In the genomic region with DNA sequence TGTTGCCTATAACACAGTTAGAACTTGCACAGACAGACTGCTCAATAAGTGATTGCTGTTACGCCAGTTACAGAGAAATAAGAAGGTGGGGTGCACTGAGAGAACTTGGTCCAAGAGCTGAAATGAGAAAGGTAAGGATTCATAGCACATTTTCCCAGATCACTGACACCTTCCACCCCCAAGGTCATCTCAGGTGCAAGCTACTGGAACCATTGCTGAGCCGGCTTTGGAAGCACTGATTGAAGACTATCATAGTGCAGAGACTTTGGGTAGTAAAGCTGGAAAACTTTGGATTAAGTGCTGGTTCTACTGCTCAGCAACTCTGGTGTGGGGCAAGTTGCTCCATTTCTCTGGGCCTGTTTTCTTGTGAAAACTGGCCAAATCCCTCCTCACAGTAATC, we compare ENCODE assay signal across 26 cellular contexts. TPM values are rescaled to one million over a fixed set of nuclear protein-coding genes. Genes with fewer than 3 reads are reported as not detected.
DNase-seq lines count a peak whose midpoint lies in the region; ATAC-seq, FAIRE-seq and TF ChIP-seq lines count a peak whose summit lies in the region.
"Had no signal": no experiment of that assay in that cellular context is flagged by ENCODE, and none has a peak within 500 bp of the region (broad histone marks: within the 10 kb centered on the region; RNA-seq: fewer than 3 reads in every experiment).

No MANE protein-coding gene starts in this region.

- no peak overlapping the region for H3K4me2 ChIP-seq in HepG2 (ENCODE audit: low read depth, low read length)
- peak overlapping the region; percentile 33 for H3K4me2 ChIP-seq in neural progenitor cell

- no peak for TF ChIP-seq CTCF in HepG2 (CRISPR knock-in tag; IDR thresholded peaks at IDR 0.05)
- no peak for TF ChIP-seq CTCF in right lobe of liver (IDR thresholded peaks at IDR 0.05)
- TF ChIP-seq CTCF in neural progenitor cell (IDR thresholded peaks at IDR 0.05), result no peak
- TF ChIP-seq CTCF in spleen (IDR thresholded peaks at IDR 0.05 in 8 of 11, conservative IDR thresholded peaks at IDR 0.05 in 3 of 11), result no peak
- no peak for TF ChIP-seq CTCF in Calu3 (IDR thresholded peaks at IDR 0.05; ENCODE audit: unreplicated experiment)

- TF ChIP-seq RAD21 in HepG2 (CRISPR knock-in tag; IDR thresholded peaks at IDR 0.05), result no peak

- H4K20me1 ChIP-seq in HepG2 (ENCODE audit: insufficient read depth, low read length), result peaks cover 31% of the 10 kb centered on the region
- peaks cover 86% of the 10 kb centered on the region for H4K20me1 ChIP-seq in neural progenitor cell (ENCODE audit: low read depth)

- BruUV-seq in HepG2 (replicated peaks; lab: Mats Ljungman, UMichigan) (no TSS peak), Calu3 (replicated peaks; lab: Mats Ljungman, UMichigan) (no TSS peak)

- H3K27ac ChIP-seq in HepG2 (ENCODE audit: extremely low read length, insufficient read depth, low read length) (no peak overlapping the region), right lobe of liver (no peak overlapping the region), neural progenitor cell (no peak overlapping the region), spleen (no peak overlapping the region)
- H3K27ac ChIP-seq: 22Rv1 had no signal

- FAIRE-seq in HepG2 (lab: Jason Lieb, UNC), result no peak
- FAIRE-seq: GM18507, GM19239, HTR-8/SVneo, RCC 7860 had no signal

- H3K36me3 Mint-ChIP-seq in neural progenitor cell (peaks cover 4% of the 10 kb centered on the region), Calu3 (ENCODE audit: insufficient read depth, unreplicated experiment) (peaks cover 6% of the 10 kb centered on the region)

- no peaks in the 10 kb centered on the region for H3K27me3 ChIP-seq in HepG2 (ENCODE audit: control insufficient read depth in 1 of 2, insufficient read depth in 2 of 2, low read length in 2 of 2)
- H3K27me3 ChIP-seq in right lobe of liver, result no peaks in the 10 kb centered on the region
- H3K27me3 ChIP-seq in neural progenitor cell, result no peaks in the 10 kb centered on the region
- no peaks in the 10 kb centered on the region for H3K27me3 ChIP-seq in spleen (replicated peaks in 1 of 7)

- H3K27ac Mint-ChIP-seq in neural progenitor cell (no peak overlapping the region), Calu3 (ENCODE audit: unreplicated experiment) (no peak overlapping the region)
- H3K27ac Mint-ChIP-seq: CD8-positive, alpha-beta T cell; IgD-negative memory B cell had no signal

- no peaks in the 10 kb centered on the region for H3K9me3 ChIP-seq in HepG2 (ENCODE audit: low read length)
- no peaks in the 10 kb centered on the region for H3K9me3 ChIP-seq in right lobe of liver
- no peaks in the 10 kb centered on the region for H3K9me3 ChIP-seq in neural progenitor cell (ENCODE audit: low read depth)
- H3K9me3 ChIP-seq in spleen, result no peaks in the 10 kb centered on the region

- H3K4me1 Mint-ChIP-seq in neural progenitor cell (peaks cover 12% of the 10 kb centered on the region), Calu3 (ENCODE audit: low read depth, unreplicated experiment) (no peaks in the 10 kb centered on the region)

- CTCF ChIA-PET in HepG2 (lab: Yijun Ruan, JAX; ENCODE audit: low intra/inter-chr PET ratio, low total read pairs), result no interaction called here
- CTCF ChIA-PET in Calu3 (lab: Charles Lee), result no interaction called here

- no peak overlapping the region for H3K9ac ChIP-seq in HepG2 (ENCODE audit: insufficient read depth, low read depth, low read length)
- H3K9ac ChIP-seq in neural progenitor cell, result no peak overlapping the region

- in situ Hi-C loops in HepG2 (cut with HindIII; ENCODE audit: extremely low pct_ligation_motif_present, low pct_unique_long_range_greater_than_20kb), result no loop called here

- TF ChIP-seq POLR2A in HepG2 (IDR thresholded peaks at IDR 0.05; ENCODE audit: insufficient read depth in 1 of 2, low read depth in 2 of 2, low read length in 2 of 2), result no peak
- no peak for TF ChIP-seq POLR2A in right lobe of liver (IDR thresholded peaks at IDR 0.05)
- no peak for TF ChIP-seq POLR2A in spleen (IDR thresholded peaks at IDR 0.05)

- ATAC-seq in HepG2 (no peak), right lobe of liver (no peak)
- ATAC-seq: CD8-positive, alpha-beta T cell; HCT116 had no signal

- H3K79me2 ChIP-seq in HepG2 (ENCODE audit: insufficient read depth, low read length), result peaks cover 31% of the 10 kb centered on the region
- peaks cover 68% of the 10 kb centered on the region for H3K79me2 ChIP-seq in neural progenitor cell (ENCODE audit: low read depth)

- H3K4me3 ChIP-seq in HepG2 (replicated peaks in 1 of 3; ENCODE audit: insufficient read depth in 1 of 3, low read depth in 2 of 3, low read length in 3 of 3), result no peak overlapping the region
- no peak overlapping the region for H3K4me3 ChIP-seq in right lobe of liver
- no peak overlapping the region for H3K4me3 ChIP-seq in neural progenitor cell
- H3K4me3 ChIP-seq in spleen, result no peak overlapping the region

- H3F3A ChIP-seq in neural progenitor cell (ENCODE audit: low read depth), result no peaks in the 10 kb centered on the region

- POLR2A ChIA-PET in HepG2 (lab: Yijun Ruan, JAX), result no interaction called here

- H3K9me3 Mint-ChIP-seq in neural progenitor cell (no peaks in the 10 kb centered on the region), Calu3 (ENCODE audit: low read depth, unreplicated experiment) (no peaks in the 10 kb centered on the region)
- H3K9me3 Mint-ChIP-seq: CD8-positive, alpha-beta T cell; IgD-negative memory B cell had no signal

- no peak for TF ChIP-seq EP300 in HepG2 (IDR thresholded peaks at IDR 0.05; ENCODE audit: low read depth in 2 of 2, low read length in 2 of 2)
- TF ChIP-seq EP300 in HepG2 (CRISPR knock-in tag; IDR thresholded peaks at IDR 0.05; ENCODE audit: borderline replicate concordance), result no peak

- intact Hi-C loops in HepG2 (cut with micrococcal nuclease; ENCODE audit: unreplicated experiment) (no loop called here), right lobe of liver (cut with DNase I) (no loop called here), spleen (cut with DNase I; ENCODE audit: low total_unique reads) (no loop called here), Calu3 (cut with micrococcal nuclease; ENCODE audit: unreplicated experiment) (no loop called here)

- 100% methylated on average over 2 of the region's 2 CpGs for WGBS in HepG2 (ENCODE audit: low lambda C conversion rate)
- 100% methylated on average over 1 of the region's 2 CpGs for WGBS in right lobe of liver (ENCODE audit: insufficient coverage, low coverage, low lambda C conversion rate, missing lambda C conversion rate)
- 83 to 98% (median 95%) methylated on average over 2 of the region's 2 CpGs for WGBS in spleen, 5 donors

- H3K4me3 Mint-ChIP-seq in neural progenitor cell (no peak overlapping the region), Calu3 (ENCODE audit: low read depth, unreplicated experiment) (no peak overlapping the region)
- H3K4me3 Mint-ChIP-seq: CD8-positive, alpha-beta T cell; IgD-negative memory B cell had no signal

- H3K36me3 ChIP-seq in HepG2 (replicated peaks in 1 of 2; ENCODE audit: control insufficient read depth in 1 of 2, insufficient read depth in 2 of 2, low read length in 2 of 2), result peaks cover 28 to 81% of the 10 kb centered on the region in 2 experiments
- H3K36me3 ChIP-seq in right lobe of liver, result peaks cover 0 to 7% (median 2%) of the 10 kb centered on the region in 4 donors
- no peaks in the 10 kb centered on the region for H3K36me3 ChIP-seq in neural progenitor cell
- H3K36me3 ChIP-seq in spleen, result peaks cover 0 to 69% (median 10%) of the 10 kb centered on the region in 6 donors

- H2AFZ ChIP-seq in HepG2 (ENCODE audit: low read length), result no peak overlapping the region
- no peak overlapping the region for H2AFZ ChIP-seq in neural progenitor cell (replicated peaks)

- DNase-seq in NCI-H82 (lab: John Stamatoyannopoulos, UW) (peak; percentile 39), NCI-H82 treated with DMSO at 0.1 percent for 48 hours (lab: John Stamatoyannopoulos, UW; ENCODE audit: unreplicated experiment) (no peak), HepG2 (ENCODE audit: low spot score) (no peak), right lobe of liver (no peak), neural progenitor cell (ENCODE audit: low spot score) (no peak), spleen (no peak), DMS79 treated with DMSO at 0.1 percent for 48 hours (lab: John Stamatoyannopoulos, UW) (no peak), Calu3 (no peak)
- DNase-seq: ACHN; CD8-positive, alpha-beta T cell; GDM1; GOT3; MV-4-11; NCI-H1105 treated with DMSO at 0.1 percent for 48 hours; NCI-H2081; NCI-H2171; NCI-H345; NCI-H774; OCI-M1 had no signal

- H3K27me3 Mint-ChIP-seq in neural progenitor cell (ENCODE audit: insufficient read depth, low read depth) (peaks cover 2% of the 10 kb centered on the region), Calu3 (ENCODE audit: unreplicated experiment) (no peaks in the 10 kb centered on the region)
- H3K27me3 Mint-ChIP-seq: IgD-negative memory B cell had no signal

- H3K4me1 ChIP-seq in HepG2 (ENCODE audit: insufficient read depth, low read length) (peaks cover 18% of the 10 kb centered on the region), right lobe of liver (no peaks in the 10 kb centered on the region), neural progenitor cell (peaks cover 19% of the 10 kb centered on the region), spleen (peaks cover 0 to 46% (median 12%) of the 10 kb centered on the region in 6 donors)

RNA-seq across cellular contexts. Expression of gene STK35, which starts 38.1 kb away (rescaled TPM):
- 29.8 and 34.9 TPM in 2 replicates for total RNA-seq in HepG2 (2016; rRNA removed; fragmentation: Illumina TruSeq; extraction: Trizol)
- total RNA-seq in HepG2 (2016; cell fraction: cytosol; rRNA removed; fragmentation: Illumina TruSeq; extraction: Trizol; ENCODE audit: low read depth), result 13.7 and 15.4 TPM in 2 replicates
- 30.2 and 30.4 TPM in 2 replicates for total RNA-seq in HepG2 (2016; cell fraction: insoluble cytoplasmic fraction; rRNA removed; fragmentation: Illumina TruSeq; extraction: Trizol)
- total RNA-seq in HepG2 (2016; cell fraction: membrane; rRNA removed; fragmentation: Illumina TruSeq; extraction: Trizol), result 27.3 and 27.9 TPM in 2 replicates
- 24.3 and 27.8 TPM in 2 replicates for total RNA-seq in HepG2 (2016; cell fraction: nucleus; rRNA removed; fragmentation: Illumina TruSeq; extraction: Trizol)
- 26.5 and 27.4 TPM in 2 replicates for polyA plus RNA-seq in HepG2 (2011; rRNA removed)
- polyA plus RNA-seq in HepG2 (2011; cell fraction: cytosol; rRNA removed), result 24.8 and 26.8 TPM in 2 replicates
- 42.3 and 48.0 TPM in 2 replicates for polyA plus RNA-seq in HepG2 (2011; cell fraction: nucleus; rRNA removed)
- polyA plus RNA-seq in HepG2 (2012), result 16.4 and 17.0 TPM in 2 replicates
- polyA plus RNA-seq in HepG2 (2016; cell fraction: cytosol; fragmentation: Illumina TruSeq; extraction: Trizol; ENCODE audit: low read depth), result 1.8 and 1.9 TPM in 2 replicates
- polyA plus RNA-seq in HepG2 (2016; cell fraction: insoluble cytoplasmic fraction; fragmentation: Illumina TruSeq; extraction: Trizol; ENCODE audit: low read depth), result 23.6 and 32.2 TPM in 2 replicates
- polyA plus RNA-seq in HepG2 (2016; cell fraction: membrane; fragmentation: Illumina TruSeq; extraction: Trizol; ENCODE audit: low read depth), result 11.0 and 12.3 TPM in 2 replicates
- polyA plus RNA-seq in HepG2 (2016; cell fraction: nucleus; fragmentation: Illumina TruSeq; extraction: Trizol; ENCODE audit: insufficient read depth, low read depth), result 38.0 and 38.6 TPM in 2 replicates
- 14.2 and 74.6 TPM in 2 replicates for polyA minus RNA-seq in HepG2 (2011; rRNA and poly(A)+ RNA removed; ENCODE audit: low replicate concordance)
- polyA minus RNA-seq in HepG2 (2011; cell fraction: cytosol; rRNA and poly(A)+ RNA removed), result 24.6 and 25.4 TPM in 2 replicates
- 34.6 and 38.4 TPM in 2 replicates for polyA minus RNA-seq in HepG2 (2011; cell fraction: nucleus; rRNA and poly(A)+ RNA removed)
- 10 to 100 TPM in 2 of 6 experiments, 1 to 10 TPM in 4; 6.0 to 12.7 (median 7.2) TPM for total RNA-seq in right lobe of liver
- total RNA-seq in neural progenitor cell (ENCODE audit: low replicate concordance), result 21.8 and 41.0 TPM in 2 replicates
- total RNA-seq in spleen, result 10 to 100 TPM; 12.1 to 25.4 (median 16.7) TPM
- polyA plus RNA-seq in spleen, result 1 to 10 TPM; 1.8 to 4.7 (median 2.2) TPM
- 16.5 and 20.1 TPM in 2 replicates for total RNA-seq in Calu3 (2022)
